In genomic region chr18:3510896-3511295, GRCh38 we compare ENCODE assay signal across 25 cellular contexts.
"Had no signal": no experiment of that assay in that cellular context is flagged by ENCODE, and none has a peak within 500 bp of the region (broad histone marks: within the 10 kb centered on the region; RNA-seq: fewer than 3 reads in every experiment).

No MANE protein-coding gene starts in this region.

- H3K27me3 ChIP-seq: gastrocnemius medialis, heart left ventricle, hepatocyte, left lung, suprapubic skin, transverse colon had no signal

- H3K9me3 ChIP-seq: esophagus squamous epithelium, gastrocnemius medialis, heart left ventricle, left lung, mucosa of descending colon, suprapubic skin, transverse colon had no signal

- FAIRE-seq: colon, kidney had no signal

- H3K4me1 ChIP-seq: gastrocnemius medialis, left lung, transverse colon had no signal

- H3K79me2 ChIP-seq: hepatocyte, parathyroid adenoma had no signal

- H3K9ac ChIP-seq: parathyroid adenoma had no signal

- H3K27ac ChIP-seq: esophagus squamous epithelium, gastrocnemius medialis, heart left ventricle, hepatocyte, left lung, parathyroid adenoma, suprapubic skin, transverse colon had no signal

- H2AFZ ChIP-seq: hepatocyte, parathyroid adenoma had no signal

- ATAC-seq: gastrocnemius medialis; heart left ventricle; left cardiac atrium; left lung; mucosa of descending colon; sciatic nerve; stimulated activated naive CD8-positive, alpha-beta T cell treated with anti-CD3 and anti-CD28 coated beads, Interleukin-15, amount 100 ng/mL, for 72 hours had no signal

- H3K4me2 ChIP-seq: hepatocyte, smooth muscle cell had no signal

- H3K4me3 ChIP-seq: esophagus squamous epithelium, gastrocnemius medialis, heart left ventricle, hepatocyte, left lung, mucosa of descending colon, smooth muscle cell, suprapubic skin, transverse colon had no signal

- H3K36me3 ChIP-seq: esophagus squamous epithelium, gastrocnemius medialis, heart left ventricle, left lung, suprapubic skin, transverse colon had no signal

- DNase-seq: effector CD8-positive, alpha-beta T cell; endodermal cell; esophagus squamous epithelium; foreskin fibroblast; gastrocnemius medialis; heart left ventricle; kidney; left cardiac atrium; left lung; mesenchymal stem cell; mucosa of descending colon; naive B cell; stimulated activated CD4-positive, alpha-beta T cell treated with anti-CD3 and anti-CD28 coated beads, Interleukin-12 subunit alpha, Interleukin-12 subunit beta, amount 100 ng/mL, for 4 hours; stimulated activated CD4-positive, alpha-beta T cell treated with anti-CD3 and anti-CD28 coated beads, Interleukin-1b, Interleukin-23, amount 100 ng/mL, for 48 hours; stimulated activated CD4-positive, alpha-beta T cell treated with anti-CD3 and anti-CD28 coated beads, Interleukin-4, amount 100 ng/mL, for 1 hour; stimulated activated CD8-positive, alpha-beta memory T cell treated with anti-CD3 and anti-CD28 coated beads, Interleukin-4, amount 100 ng/mL, for 48 hours; stimulated activated naive CD4-positive, alpha-beta T cell; stimulated activated naive CD8-positive, alpha-beta T cell treated with anti-CD3 and anti-CD28 coated beads, Interleukin-15, amount 100 ng/mL, for 72 hours; transverse colon had no signal
